Comparison of ENCODE assay signal across 10 cellular contexts in the genomic region with DNA sequence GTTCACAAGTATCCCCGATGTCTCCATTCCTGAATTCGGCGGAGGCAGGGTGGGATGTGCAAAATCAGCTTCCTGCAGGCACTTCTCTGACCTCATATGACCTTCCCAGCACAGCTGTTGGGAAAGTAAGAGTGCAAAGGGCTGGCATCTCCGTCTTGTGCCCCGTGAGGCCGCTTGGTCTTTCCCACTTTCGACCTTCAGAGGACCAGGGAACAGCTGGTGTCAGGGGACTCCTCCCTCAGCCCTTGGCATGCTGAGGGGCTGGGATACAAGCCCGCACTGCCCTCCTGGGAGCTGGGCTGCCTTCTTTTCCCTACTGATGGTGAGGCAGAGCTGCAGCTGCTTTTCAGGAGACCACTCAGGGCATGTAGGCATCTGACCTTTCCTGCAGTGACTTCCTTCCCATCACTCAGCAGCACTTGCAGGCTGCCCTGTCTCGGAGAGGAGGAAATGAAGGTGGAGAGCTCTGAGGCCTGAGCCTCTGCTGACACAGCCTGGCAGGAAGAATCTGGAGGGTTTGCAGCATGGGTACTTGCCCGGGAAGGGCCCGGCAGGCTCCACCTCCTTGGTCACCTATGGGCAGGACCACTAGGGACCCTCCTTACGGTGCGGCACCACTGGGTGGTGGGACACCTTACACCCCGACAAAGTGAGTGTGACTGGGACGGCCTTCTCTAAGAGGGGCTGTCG.
"Had no signal": no experiment of that assay in that cellular context is flagged by ENCODE, and none has a peak within 500 bp of the region (broad histone marks: within the 10 kb centered on the region; RNA-seq: fewer than 3 reads in every experiment).

No MANE protein-coding gene starts in this region.

- H3K4me3 ChIP-seq: ascending aorta, heart left ventricle, pancreas, tibial nerve had no signal

- H3K4me1 ChIP-seq: ascending aorta, pancreas had no signal

- ATAC-seq: activated naive CD8-positive, alpha-beta T cell treated with anti-CD3 and anti-CD28 coated beads, Interleukin-2, amount 50 U/mL, for 24 hours; activated T-cell treated with anti-CD3 and anti-CD28 coated beads, Interleukin-2, amount 50 U/mL, for 72 hours; heart left ventricle had no signal

- H3K27me3 ChIP-seq: ascending aorta, heart left ventricle, pancreas, tibial nerve had no signal

- DNase-seq: activated CD4-positive, alpha-beta T cell treated with anti-CD3 and anti-CD28 coated beads for 4 hours; activated naive CD4-positive, alpha-beta T cell treated with Interleukin-2 at 50 U/mL for 16 hours; activated naive CD8-positive, alpha-beta T cell treated with anti-CD3 and anti-CD28 coated beads, Interleukin-2, amount 50 U/mL, for 24 hours; activated T-cell treated with anti-CD3 and anti-CD28 coated beads, Interleukin-2, amount 50 U/mL, for 72 hours; heart left ventricle; nephron progenitor cell; T1000 had no signal

- H3K36me3 ChIP-seq: ascending aorta, heart left ventricle, pancreas, tibial nerve had no signal

- H3K9me3 ChIP-seq: ascending aorta, heart left ventricle, pancreas, tibial nerve had no signal

- H3K27ac ChIP-seq: ascending aorta, heart left ventricle, tibial nerve had no signal
